Comparison of ENCODE assay signal across 26 cellular contexts in the genomic region with DNA sequence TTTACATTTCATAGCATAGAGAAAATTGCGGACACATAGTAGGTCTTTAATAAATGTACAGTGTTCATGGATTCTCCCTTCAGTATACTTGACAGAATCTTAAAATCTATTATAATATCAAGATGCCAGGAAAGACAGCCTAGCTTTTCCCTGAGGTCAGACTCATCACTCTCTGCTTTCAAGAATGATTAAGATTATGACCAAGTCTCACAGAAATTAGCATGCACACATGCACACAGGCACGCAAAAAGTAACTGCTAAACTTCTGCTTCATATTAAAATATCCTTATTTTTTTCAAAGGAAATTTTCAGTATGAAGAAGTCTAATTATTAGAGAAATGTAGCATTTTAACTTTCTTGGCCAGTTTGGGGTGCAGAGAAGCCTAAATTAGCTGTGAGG.
DNase-seq lines count a peak whose midpoint lies in the region; ATAC-seq, FAIRE-seq and TF ChIP-seq lines count a peak whose summit lies in the region.
"Had no signal": no experiment of that assay in that cellular context is flagged by ENCODE, and none has a peak within 500 bp of the region (broad histone marks: within the 10 kb centered on the region; RNA-seq: fewer than 3 reads in every experiment).

No MANE protein-coding gene starts in this region.

- no peak overlapping the region for H2BK15ac ChIP-seq in H9 (ENCODE audit: low read depth, low read length)

- no peak overlapping the region for H3T11ph ChIP-seq in H9 (ENCODE audit: low read length)

- FAIRE-seq in A549 (lab: Jason Lieb, UNC), result no peak
- FAIRE-seq in D721Med (lab: Jason Lieb, UNC), result no peak
- FAIRE-seq: A204.1, GM18507 had no signal

- H3K4me2 ChIP-seq in A549 (no peak overlapping the region; the same call in 2 of the 3 replicates), H9 (ENCODE audit: insufficient read depth, insufficient read length, low read length) (no peak overlapping the region)
- H3K4me2 ChIP-seq: neural progenitor cell had no signal

- no peak overlapping the region for H4K91ac ChIP-seq in H9 (ENCODE audit: insufficient read length, low read depth, low read length)

- no peak overlapping the region for H4K5ac ChIP-seq in H9 (ENCODE audit: insufficient read length, low read depth, low read length)

- no peak for TF ChIP-seq POLR2A in A549 (IDR thresholded peaks at IDR 0.05; ENCODE audit: low read length)

- H3K4me3 Mint-ChIP-seq in H9, result no peak overlapping the region
- no peak overlapping the region for H3K4me3 Mint-ChIP-seq in activated T-cell treated with anti-CD3 and anti-CD28 coated beads, Interleukin-2, amount 50 U/mL, for 72 hours
- H3K4me3 Mint-ChIP-seq: activated CD4-positive, alpha-beta T cell treated with anti-CD3 and anti-CD28 coated beads, Interleukin-2, amount 10 ng/mL, durations not matched to agents 7 days and 5 days; activated naive CD8-positive, alpha-beta T cell treated with anti-CD3 and anti-CD28 coated beads, Interleukin-2, amount 10 ng/mL, durations not matched to agents 7 days and 5 days; neural progenitor cell; T-helper 17 cell had no signal

- H3K36me3 ChIP-seq in SJSA1, result no peaks in the 10 kb centered on the region
- H3K36me3 ChIP-seq: left lung, neural progenitor cell, prostate gland, SJCRH30 had no signal

- no peaks in the 10 kb centered on the region for H3K27me3 Mint-ChIP-seq in H9 (ENCODE audit: low read depth)
- H3K27me3 Mint-ChIP-seq in activated T-cell treated with anti-CD3 and anti-CD28 coated beads, Interleukin-2, amount 50 U/mL, for 72 hours (ENCODE audit: low read depth), result no peaks in the 10 kb centered on the region
- H3K27me3 Mint-ChIP-seq: activated CD4-positive, alpha-beta T cell treated with anti-CD3 and anti-CD28 coated beads, Interleukin-2, amount 10 ng/mL, durations not matched to agents 7 days and 5 days; activated naive CD8-positive, alpha-beta T cell treated with anti-CD3 and anti-CD28 coated beads, Interleukin-2, amount 10 ng/mL, durations not matched to agents 7 days and 5 days; T-helper 17 cell had no signal

- H4K8ac ChIP-seq in H9 (replicated peaks; ENCODE audit: insufficient read length, low read depth, low read length), result no peak overlapping the region

- H3K18ac ChIP-seq in H9 (ENCODE audit: insufficient read length, low read depth, low read length), result no peak overlapping the region

- no peak for TF ChIP-seq CTCF in A549 (IDR thresholded peaks at IDR 0.05)
- no peak for TF ChIP-seq CTCF in H9 (conservative IDR thresholded peaks at IDR 0.05)
- no peak for TF ChIP-seq CTCF in foreskin fibroblast (IDR thresholded peaks at IDR 0.05; ENCODE audit: low read depth, low read length)
- no peak for TF ChIP-seq CTCF in D721Med (IDR thresholded peaks at IDR 0.05; ENCODE audit: insufficient read depth, missing control alignments)

- ATAC-seq in A549, result no peak
- no peak for ATAC-seq in activated T-cell treated with anti-CD3 and anti-CD28 coated beads, Interleukin-2, amount 50 U/mL, for 72 hours (replicated peaks in 1 of 2)
- ATAC-seq: T-helper 17 cell had no signal

- no peak for TF ChIP-seq EP300 in A549 (IDR thresholded peaks at IDR 0.05)

- peak overlapping the region; percentile 94 to 98 (median 98); a peak in 4 of 7 replicates for H3K27ac Mint-ChIP-seq in H9
- H3K27ac Mint-ChIP-seq in activated T-cell treated with anti-CD3 and anti-CD28 coated beads, Interleukin-2, amount 50 U/mL, for 72 hours, result no peak overlapping the region
- H3K27ac Mint-ChIP-seq: activated CD4-positive, alpha-beta T cell treated with anti-CD3 and anti-CD28 coated beads, Interleukin-2, amount 10 ng/mL, durations not matched to agents 7 days and 5 days; activated naive CD8-positive, alpha-beta T cell treated with anti-CD3 and anti-CD28 coated beads, Interleukin-2, amount 10 ng/mL, durations not matched to agents 7 days and 5 days; T-helper 17 cell had no signal

- H2BK120ac ChIP-seq in H9 (ENCODE audit: low read depth, low read length, poor library complexity, severe bottlenecking), result no peak overlapping the region

- no peak overlapping the region for H3K14ac ChIP-seq in H9 (ENCODE audit: insufficient read depth, low read length)

- peaks cover 44 to 54% of the 10 kb centered on the region in 2 experiments for H3K4me1 Mint-ChIP-seq in H9
- no peaks in the 10 kb centered on the region for H3K4me1 Mint-ChIP-seq in activated T-cell treated with anti-CD3 and anti-CD28 coated beads, Interleukin-2, amount 50 U/mL, for 72 hours (ENCODE audit: low read depth)
- H3K4me1 Mint-ChIP-seq: activated CD4-positive, alpha-beta T cell treated with anti-CD3 and anti-CD28 coated beads, Interleukin-2, amount 10 ng/mL, durations not matched to agents 7 days and 5 days; activated naive CD8-positive, alpha-beta T cell treated with anti-CD3 and anti-CD28 coated beads, Interleukin-2, amount 10 ng/mL, durations not matched to agents 7 days and 5 days had no signal

- no peaks in the 10 kb centered on the region for H3K23me2 ChIP-seq in H9 (ENCODE audit: insufficient read length, low read depth, low read length, poor library complexity, severe bottlenecking)

- H3K9me3 Mint-ChIP-seq in H9, result peaks cover 12 to 25% of the 10 kb centered on the region in 2 experiments; a peak in 4 of 5 replicates
- H3K9me3 Mint-ChIP-seq in activated T-cell treated with anti-CD3 and anti-CD28 coated beads, Interleukin-2, amount 50 U/mL, for 72 hours, result no peaks in the 10 kb centered on the region
- H3K9me3 Mint-ChIP-seq: activated CD4-positive, alpha-beta T cell treated with anti-CD3 and anti-CD28 coated beads, Interleukin-2, amount 10 ng/mL, durations not matched to agents 7 days and 5 days; activated naive CD8-positive, alpha-beta T cell treated with anti-CD3 and anti-CD28 coated beads, Interleukin-2, amount 10 ng/mL, durations not matched to agents 7 days and 5 days had no signal

- peaks cover 21 to 31% (median 24%) of the 10 kb centered on the region in 3 experiments for H3K36me3 Mint-ChIP-seq in H9 (ENCODE audit: insufficient read depth in 1 of 3, low read depth in 3 of 3)
- peaks cover 0 to 3% of the 10 kb centered on the region in 2 donors for H3K36me3 Mint-ChIP-seq in activated T-cell treated with anti-CD3 and anti-CD28 coated beads, Interleukin-2, amount 50 U/mL, for 72 hours (ENCODE audit: insufficient read depth in 2 of 2)
- H3K36me3 Mint-ChIP-seq: activated naive CD8-positive, alpha-beta T cell treated with anti-CD3 and anti-CD28 coated beads, Interleukin-2, amount 10 ng/mL, durations not matched to agents 7 days and 5 days; neural progenitor cell had no signal

- H3K9me3 ChIP-seq in A549 (peaks cover 2% of the 10 kb centered on the region; the same call in 1 of the 3 replicates), H9 (ENCODE audit: control insufficient read depth, low read depth, low read length) (no peaks in the 10 kb centered on the region), SJSA1 (replicated peaks) (no peaks in the 10 kb centered on the region)
- H3K9me3 ChIP-seq: prostate gland, SJCRH30 had no signal

- H2AFZ ChIP-seq in H9 (ENCODE audit: low read length), result no peak overlapping the region
- H2AFZ ChIP-seq: neural progenitor cell had no signal

- no peak overlapping the region for H2AK5ac ChIP-seq in H9 (ENCODE audit: insufficient read length, low read length)

- no peak overlapping the region for H3K56ac ChIP-seq in H9 (ENCODE audit: insufficient read length, low read depth, low read length)

- peak overlapping the region; percentile 90 for H2BK12ac ChIP-seq in H9 (ENCODE audit: insufficient read length, low read depth, low read length)

- no peak for TF ChIP-seq RAD21 in A549 (conservative IDR thresholded peaks at IDR 0.05 in 1 of 2, IDR thresholded peaks at IDR 0.05 in 1 of 2)

- H3K4me1 ChIP-seq in A549 (peaks cover 41% of the 10 kb centered on the region), H9 (ENCODE audit: insufficient read depth, low read length) (peaks cover 2% of the 10 kb centered on the region; the same call in 1 of the 2 replicates), SJSA1 (replicated peaks) (peaks cover 42% of the 10 kb centered on the region)
- H3K4me1 ChIP-seq: left lung, prostate gland, SJCRH30 had no signal

- H4K20me1 ChIP-seq in H9 (ENCODE audit: control insufficient read depth, insufficient read depth, insufficient read length), result no peaks in the 10 kb centered on the region

- POLR2A ChIA-PET in A549 (lab: Yijun Ruan, JAX), result no interaction called here

- CTCF ChIA-PET in A549 (lab: Yijun Ruan, JAX), result no interaction called here

- no peak overlapping the region for H3K4me3 ChIP-seq in A549
- H3K4me3 ChIP-seq in SJSA1, result no peak overlapping the region
- no peak overlapping the region for H3K4me3 ChIP-seq in foreskin fibroblast (ENCODE audit: low read depth in 1 of 2, low read length in 2 of 2)
- H3K4me3 ChIP-seq: left lung, neural progenitor cell, prostate gland, SJCRH30 had no signal

- no peak overlapping the region for H2BK5ac ChIP-seq in H9 (ENCODE audit: insufficient read length, low read length)

- 92% methylated on average over 2 of the region's 2 CpGs for WGBS in A549 (ENCODE audit: missing lambda C conversion rate)
- WGBS in H9 (ENCODE audit: extremely low coverage, insufficient read length, low lambda C conversion rate), result no CpG with 5 or more reads among the region's 2 CpGs

- H3K23ac ChIP-seq in H9 (ENCODE audit: insufficient read length, low read depth, low read length), result no peak overlapping the region

- no peak for DNase-seq in A549 (ENCODE audit: low read depth in 1 of 2, low spot score in 1 of 2)
- DNase-seq in H9, result no peak
- DNase-seq in SJSA1 (ENCODE audit: low read depth in 1 of 2, low spot score in 2 of 2), result no peak
- peak; percentile 40 to 71 for DNase-seq in foreskin fibroblast
- DNase-seq in D721Med (ENCODE audit: insufficient read length, low spot score), result no peak
- no peak for DNase-seq in activated T-cell treated with anti-CD3 and anti-CD28 coated beads, Interleukin-2, amount 50 U/mL, for 72 hours
- DNase-seq in NOMO-1 treated with dmso at 0.1 percent for 144 hours (lab: John Stamatoyannopoulos, UW; ENCODE audit: unreplicated experiment), result no peak
- no peak for DNase-seq in ecto neural progenitor cell (ENCODE audit: low spot score)
- DNase-seq: activated CD4-positive, alpha-beta T cell treated with anti-CD3 and anti-CD28 coated beads, Interleukin-2, amount 10 ng/mL, durations not matched to agents 7 days and 5 days; activated CD8-positive, alpha-beta memory T cell treated with anti-CD3 and anti-CD28 coated beads, Interleukin-2, amount 50 U/mL, for 4 hours; activated effector memory CD4-positive, alpha-beta T cell treated with Interleukin-2 at 50 U/mL for 16 hours; activated naive CD8-positive, alpha-beta T cell treated with anti-CD3 and anti-CD28 coated beads, Interleukin-2, amount 10 ng/mL, durations not matched to agents 7 days and 5 days; C1 segment of cervical spinal cord; effector CD4-positive, alpha-beta T cell; head of caudate nucleus; left lung; NCI-H1048; NCI-H1930; OCI-M1; SJCRH30; substantia nigra; T-helper 17 cell had no signal

- no peak overlapping the region for H3K9ac ChIP-seq in H9 (ENCODE audit: extremely low read depth, insufficient read length, low read length)
- H3K9ac ChIP-seq: neural progenitor cell had no signal

- no peak overlapping the region for H3K4ac ChIP-seq in H9 (ENCODE audit: low read depth, low read length)

- H3K27ac ChIP-seq in A549 (peak overlapping the region; percentile 85 to 89), H9 (ENCODE audit: insufficient read length, low read depth, low read length) (peak overlapping the region; percentile 29), SJSA1 (peak overlapping the region; percentile 92)
- H3K27ac ChIP-seq: left lung, neural progenitor cell, prostate gland, SJCRH30 had no signal

- no peaks in the 10 kb centered on the region for H3K79me2 ChIP-seq in H9 (ENCODE audit: insufficient read depth, low read length)

- H2BK20ac ChIP-seq in H9 (ENCODE audit: low read depth, low read length, poor library complexity, severe bottlenecking), result peak overlapping the region; percentile 75

- H3K27me3 ChIP-seq in H9 (ENCODE audit: insufficient read depth, low read length) (no peaks in the 10 kb centered on the region), SJSA1 (replicated peaks) (no peaks in the 10 kb centered on the region)
- H3K27me3 ChIP-seq: left lung, neural progenitor cell, SJCRH30 had no signal

- H3K79me1 ChIP-seq in H9 (ENCODE audit: insufficient read depth, low read depth, low read length, poor library complexity, severe bottlenecking), result no peaks in the 10 kb centered on the region

Comparison
In these comparisons a context has a peak if more than half of its experiments do, and no peak if none do; other contexts are left out.
1. DNase-seq: peak in foreskin fibroblast (2 of 2); none in A549 (0 of 2), H9 (single experiment), SJSA1 (0 of 2), D721Med (single experiment), activated T-cell treated with anti-CD3 and anti-CD28 coated beads, Interleukin-2, amount 50 U/mL, for 72 hours (0 of 2), NOMO-1 treated with dmso at 0.1 percent for 144 hours (single experiment) and ecto neural progenitor cell (single experiment).
2. H3K27ac ChIP-seq: peak in every context shown above with its lines; median percentile 92 in SJSA1; 87 in A549; 29 in H9.